18 cellular contexts compared by ENCODE assay signal in the genomic region with DNA sequence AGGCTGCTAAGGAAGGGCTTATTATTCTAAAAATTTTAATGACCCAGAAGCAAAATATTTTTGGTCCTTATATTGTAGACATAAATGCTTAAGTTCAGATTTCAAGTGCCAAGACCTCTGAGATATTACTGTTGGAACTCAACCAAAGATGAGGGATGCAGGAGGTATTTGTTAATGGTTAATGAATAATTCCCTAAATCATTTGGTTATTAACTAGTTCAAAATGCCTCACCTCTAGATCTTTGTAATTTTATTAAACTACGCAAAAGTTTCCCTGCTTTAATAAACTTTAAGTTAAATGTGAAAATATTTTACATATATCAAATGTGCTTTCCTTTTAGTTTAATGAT.
A peak's percentile ranks its signal among the peaks of the same experiment; 100 is the strongest.
DNase-seq lines count a peak whose midpoint lies in the region; ATAC-seq and TF ChIP-seq lines count a peak whose summit lies in the region.
"Had no signal": no experiment of that assay in that cellular context is flagged by ENCODE, and none has a peak within 500 bp of the region (broad histone marks: within the 10 kb centered on the region; RNA-seq: fewer than 3 reads in every experiment).

No MANE protein-coding gene starts in this region.

- H3K9me3 ChIP-seq in right cardiac atrium (ENCODE audit: control insufficient read depth, low read length): no peaks in the 10 kb centered on the region
- H3K9me3 ChIP-seq in esophagus muscularis mucosa: no peaks in the 10 kb centered on the region
- no peaks in the 10 kb centered on the region for H3K9me3 ChIP-seq in lower lobe of right lung
- H3K9me3 ChIP-seq in upper lobe of right lung: no peaks in the 10 kb centered on the region
- H3K9me3 ChIP-seq: A549, vagina had no signal

- no peak for TF ChIP-seq POLR2A in esophagus muscularis mucosa (IDR thresholded peaks at IDR 0.05; ENCODE audit: low read depth)

- H3K36me3 ChIP-seq in esophagus muscularis mucosa (no peaks in the 10 kb centered on the region), lower lobe of right lung (no peaks in the 10 kb centered on the region), upper lobe of right lung (no peaks in the 10 kb centered on the region)
- H3K36me3 ChIP-seq: vagina had no signal

- H3K4me3 ChIP-seq in right cardiac atrium (ENCODE audit: low read length) (peak overlapping the region; percentile 10), esophagus muscularis mucosa (no peak overlapping the region), lower lobe of right lung (no peak overlapping the region), upper lobe of right lung (no peak overlapping the region)
- H3K4me3 ChIP-seq: A549, K562, vagina had no signal

- DNase-seq in right cardiac atrium (no peak), Right ventricle myocardium superior (no peak), esophagus muscularis mucosa (ENCODE audit: extremely low spot score) (no peak), lower lobe of right lung (no peak), upper lobe of right lung (no peak)
- DNase-seq in stimulated activated CD4-positive, alpha-beta T cell treated with anti-CD3 and anti-CD28 coated beads, Interleukin-12 subunit alpha, Interleukin-12 subunit beta, amount 100 ng/mL, for 4 hours: no peak
- DNase-seq: activated CD4-positive, alpha-beta T cell treated with anti-CD3 and anti-CD28 coated beads, Interleukin-2, amount 10 ng/mL, durations not matched to agents 24 days and 14 days; activated CD8-positive, alpha-beta memory T cell treated with anti-CD3 and anti-CD28 coated beads, Interleukin-2, amount 10 ng/mL, durations not matched to agents 7 days and 5 days; activated naive CD8-positive, alpha-beta T cell treated with anti-CD3 and anti-CD28 coated beads, Interleukin-2, amount 10 ng/mL, durations not matched to agents 7 days and 5 days; left cardiac atrium; NCI-H2171; SHP77 treated with DMSO at 0.1 percent for 48 hours; T-helper 1 cell had no signal

- H3K27me3 ChIP-seq in right cardiac atrium (ENCODE audit: control insufficient read depth, insufficient read depth) (no peaks in the 10 kb centered on the region), esophagus muscularis mucosa (no peaks in the 10 kb centered on the region), lower lobe of right lung (ENCODE audit: low read depth) (no peaks in the 10 kb centered on the region), upper lobe of right lung (no peaks in the 10 kb centered on the region)
- H3K27me3 ChIP-seq: vagina had no signal

- H3K4me1 ChIP-seq in right cardiac atrium (ENCODE audit: control insufficient read depth, insufficient read depth, low read length) (peaks cover 2% of the 10 kb centered on the region), esophagus muscularis mucosa (peaks cover 21 to 30% (median 25%) of the 10 kb centered on the region in 4 donors), lower lobe of right lung (peaks cover 31% of the 10 kb centered on the region), upper lobe of right lung (peaks cover 36% of the 10 kb centered on the region)
- H3K4me1 ChIP-seq: A549 had no signal

- ATAC-seq in right cardiac atrium (no peak), Right ventricle myocardium superior (ENCODE audit: poor library complexity) (no peak), lower lobe of right lung (peak in 1 of 2 donors; percentile 60), upper lobe of right lung (no peak), GM18519 (IDR thresholded peaks at IDR 0.05; ENCODE audit: low FRiP score, unreplicated experiment) (no peak), GM18520 (IDR thresholded peaks at IDR 0.05; ENCODE audit: unreplicated experiment) (no peak)
- ATAC-seq: A549; activated CD8-positive, alpha-beta memory T cell treated with anti-CD3 and anti-CD28 coated beads, Interleukin-2, amount 10 ng/mL, durations not matched to agents 7 days and 5 days; K562 had no signal

- no peak for TF ChIP-seq EP300 in esophagus muscularis mucosa (IDR thresholded peaks at IDR 0.05)

- no peak overlapping the region for H3K27ac ChIP-seq in right cardiac atrium (ENCODE audit: low read length)
- H3K27ac ChIP-seq in esophagus muscularis mucosa (replicated peaks in 1 of 4): peak overlapping the region; percentile 32 to 51 (median 42)
- peak overlapping the region; percentile 25 for H3K27ac ChIP-seq in lower lobe of right lung
- H3K27ac ChIP-seq in upper lobe of right lung: peak overlapping the region; percentile 7
- H3K27ac ChIP-seq: A549, vagina had no signal

- 81% methylated on average over 1 of the region's 1 CpG for WGBS in right cardiac atrium
- WGBS in esophagus muscularis mucosa: 71% methylated on average over 1 of the region's 1 CpG

- intact Hi-C loops in right cardiac atrium (cut with DNase I): no loop called here
- intact Hi-C loops in Right ventricle myocardium superior (cut with DNase I): no loop called here
- intact Hi-C loops in esophagus muscularis mucosa (cut with DNase I): no loop called here
- intact Hi-C loops in lower lobe of right lung (cut with DNase I): no loop called here
- intact Hi-C loops in upper lobe of right lung (cut with DNase I): no loop called here

- no peak for TF ChIP-seq CTCF in esophagus muscularis mucosa (IDR thresholded peaks at IDR 0.05)
- TF ChIP-seq CTCF in lower lobe of right lung (IDR thresholded peaks at IDR 0.05): no peak
- TF ChIP-seq CTCF in upper lobe of right lung (IDR thresholded peaks at IDR 0.05): no peak
